ENCODE assay signal across 8 cellular contexts in the genomic region with DNA sequence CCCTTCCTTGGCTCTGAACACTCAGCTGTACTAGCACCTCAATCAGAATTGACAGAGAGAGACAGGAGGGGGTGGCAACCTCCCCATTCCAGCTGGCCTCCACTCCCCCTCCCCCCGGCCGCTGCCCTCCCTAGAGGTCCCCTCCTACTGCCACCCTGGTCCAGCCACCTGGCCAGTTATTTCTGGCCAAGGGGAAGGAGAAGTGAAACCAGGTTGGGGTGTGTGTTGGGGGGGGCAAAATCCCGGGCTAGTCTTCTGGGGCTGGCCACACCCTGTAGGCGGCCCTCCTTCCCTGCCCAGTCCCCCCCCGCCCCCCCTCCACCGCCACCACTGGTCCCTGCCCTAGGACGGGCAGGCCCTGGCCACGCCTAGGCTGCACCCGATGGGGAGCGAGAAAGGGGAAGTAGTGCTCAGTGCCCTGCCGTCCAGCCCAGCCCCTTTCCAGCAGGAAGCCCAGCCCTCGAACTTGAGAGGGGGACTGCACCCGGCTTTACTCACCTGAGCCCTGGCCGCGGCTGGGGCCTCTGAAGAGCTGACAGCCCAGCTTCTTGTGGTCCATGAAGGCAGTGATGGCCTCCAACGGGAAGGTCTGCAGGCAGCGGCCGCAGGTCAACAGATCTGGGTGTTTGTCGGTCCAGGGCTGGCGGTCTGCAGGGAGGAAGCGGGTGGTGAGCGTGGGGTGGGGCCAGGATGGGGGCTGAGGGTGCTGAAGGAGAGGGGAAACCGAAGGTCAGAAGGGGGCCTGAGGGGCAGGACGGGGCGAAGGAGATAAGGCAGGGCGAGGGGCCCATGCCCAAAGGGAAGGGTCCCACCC. TPM values are rescaled to one million over a fixed set of nuclear protein-coding genes. Genes with fewer than 3 reads are reported as not detected.
DNase-seq lines count a peak whose midpoint lies in the region; ATAC-seq and TF ChIP-seq lines count a peak whose summit lies in the region.

No MANE protein-coding gene starts in this region.

- H3K27ac ChIP-seq in left ventricle myocardium inferior (replicated peaks), result peak overlapping the region; percentile 51

- in situ Hi-C loops in Caki2 (cut with HindIII; ENCODE audit: low pct_unique_long_range_greater_than_20kb, low sequenced_read_pairs), result no loop called here

- peak; percentile 88 for DNase-seq in Caki2 (ENCODE audit: low read depth)
- peak; percentile 94 for DNase-seq in GM19238 (ENCODE audit: insufficient read length, low spot score)
- peak; percentile 97 for DNase-seq in NOMO-1 treated with DMSO at 0.1 percent for 48 hours (lab: John Stamatoyannopoulos, UW; ENCODE audit: unreplicated experiment)
- peak; percentile 66 for DNase-seq in activated naive CD8-positive, alpha-beta T cell treated with anti-CD3 and anti-CD28 coated beads, Interleukin-2, amount 10 ng/mL, durations not matched to agents 7 days and 5 days
- DNase-seq in left ventricle myocardium inferior, result peak; percentile 67
- peak; percentile 94 for DNase-seq in posterior vena cava (ENCODE audit: low spot score)
- DNase-seq in A172 (ENCODE audit: low spot score), result no peak

- H3K9me3 ChIP-seq in left ventricle myocardium inferior (replicated peaks), result no peaks in the 10 kb centered on the region

- H3K27me3 Mint-ChIP-seq in activated naive CD8-positive, alpha-beta T cell treated with anti-CD3 and anti-CD28 coated beads, Interleukin-2, amount 10 ng/mL, durations not matched to agents 7 days and 5 days, result no peaks in the 10 kb centered on the region

- peak overlapping the region; percentile 87 for H3K4me3 Mint-ChIP-seq in activated naive CD8-positive, alpha-beta T cell treated with anti-CD3 and anti-CD28 coated beads, Interleukin-2, amount 10 ng/mL, durations not matched to agents 7 days and 5 days

- ATAC-seq in HG03159 (IDR thresholded peaks at IDR 0.05; ENCODE audit: unreplicated experiment), result peak; percentile 50
- peak; percentile 45 for ATAC-seq in activated naive CD8-positive, alpha-beta T cell treated with anti-CD3 and anti-CD28 coated beads, Interleukin-2, amount 10 ng/mL, durations not matched to agents 7 days and 5 days (ENCODE audit: low read depth)

- peaks cover 44% of the 10 kb centered on the region for H3K4me1 ChIP-seq in left ventricle myocardium inferior

- H3K9me3 Mint-ChIP-seq in activated naive CD8-positive, alpha-beta T cell treated with anti-CD3 and anti-CD28 coated beads, Interleukin-2, amount 10 ng/mL, durations not matched to agents 7 days and 5 days, result no peaks in the 10 kb centered on the region

- H3K4me3 ChIP-seq in left ventricle myocardium inferior, result peak overlapping the region; percentile 66

- intact Hi-C loops in left ventricle myocardium inferior (cut with micrococcal nuclease) (no loop called here), posterior vena cava (cut with DNase I) (no loop called here)

- H3K27ac Mint-ChIP-seq in activated naive CD8-positive, alpha-beta T cell treated with anti-CD3 and anti-CD28 coated beads, Interleukin-2, amount 10 ng/mL, durations not matched to agents 7 days and 5 days, result peak overlapping the region; percentile 88

- peaks cover 13% of the 10 kb centered on the region for H3K36me3 ChIP-seq in left ventricle myocardium inferior

- POLR2A ChIA-PET in activated naive CD8-positive, alpha-beta T cell treated with anti-CD3 and anti-CD28 coated beads, Interleukin-2, amount 10 ng/mL, durations not matched to agents 7 days and 5 days (lab: Charles Lee), result interaction anchor here (0.7 to 1.5 kb wide), 5 partner anchors 8 to 103 kb away, joined by 3 to 6 read pairs (median 4); a partner anchor contains a TSS

- TF ChIP-seq CTCF in left ventricle myocardium inferior (IDR thresholded peaks at IDR 0.05; ENCODE audit: borderline replicate concordance), result no peak

- H3K27me3 ChIP-seq in left ventricle myocardium inferior (ENCODE audit: low read depth), result no peaks in the 10 kb centered on the region

- peaks cover 1% of the 10 kb centered on the region for H3K36me3 Mint-ChIP-seq in activated naive CD8-positive, alpha-beta T cell treated with anti-CD3 and anti-CD28 coated beads, Interleukin-2, amount 10 ng/mL, durations not matched to agents 7 days and 5 days

- peaks cover 24% of the 10 kb centered on the region for H3K4me1 Mint-ChIP-seq in activated naive CD8-positive, alpha-beta T cell treated with anti-CD3 and anti-CD28 coated beads, Interleukin-2, amount 10 ng/mL, durations not matched to agents 7 days and 5 days

RNA-seq across cellular contexts. Expression of a gene that starts 0.9 kb away (rescaled TPM):
- total RNA-seq in Caki2 (2014; rRNA removed; shearing (Covaris generic); ENCODE audit: low replicate concordance), result not detected in 2 replicates
- 1 to 10 TPM; 4.8 TPM for total RNA-seq in activated naive CD8-positive, alpha-beta T cell treated with anti-CD3 and anti-CD28 coated beads, Interleukin-2, amount 10 ng/mL, durations not matched to agents 7 days and 5 days
- not detected for total RNA-seq in left ventricle myocardium inferior
- total RNA-seq in posterior vena cava, result under 1 TPM; 0.42 to 0.48 TPM
- total RNA-seq in A172 (2014; rRNA removed; shearing (Covaris generic)), result 0.19 TPM in 1 of 2 replicates, not detected in the other

RNA-seq across cellular contexts. Expression of a gene that starts 3.6 kb away (rescaled TPM):
- total RNA-seq in Caki2 (2014; rRNA removed; shearing (Covaris generic); ENCODE audit: low replicate concordance), result 79.7 and 108 TPM in 2 replicates
- 10 to 100 TPM; 24.8 to 26.2 TPM for total RNA-seq in activated naive CD8-positive, alpha-beta T cell treated with anti-CD3 and anti-CD28 coated beads, Interleukin-2, amount 10 ng/mL, durations not matched to agents 7 days and 5 days
- total RNA-seq in left ventricle myocardium inferior (15.9 TPM), posterior vena cava (10 to 100 TPM; 11.2 to 14.7 TPM)
- 17.1 and 29.6 TPM in 2 replicates for total RNA-seq in A172 (2014; rRNA removed; shearing (Covaris generic))

RNA-seq across cellular contexts. Expression of a gene that starts 17.6 kb away (rescaled TPM):
- total RNA-seq in Caki2 (2014; rRNA removed; shearing (Covaris generic); ENCODE audit: low replicate concordance), result 95.2 and 106 TPM in 2 replicates
- 10 to 100 TPM; 29.5 to 31.9 TPM for total RNA-seq in activated naive CD8-positive, alpha-beta T cell treated with anti-CD3 and anti-CD28 coated beads, Interleukin-2, amount 10 ng/mL, durations not matched to agents 7 days and 5 days
- total RNA-seq in left ventricle myocardium inferior (15.9 TPM), posterior vena cava (10 to 100 TPM; 15.2 to 16.2 TPM)
- total RNA-seq in A172 (2014; rRNA removed; shearing (Covaris generic)), result 25.1 and 28.0 TPM in 2 replicates

RNA-seq across cellular contexts. Expression of a gene that starts 36.6 kb away (rescaled TPM):
- total RNA-seq in Caki2 (2014; rRNA removed; shearing (Covaris generic); ENCODE audit: low replicate concordance), result 10.1 and 13.8 TPM in 2 replicates
- 100 to 1,000 TPM; 128 to 129 TPM for total RNA-seq in activated naive CD8-positive, alpha-beta T cell treated with anti-CD3 and anti-CD28 coated beads, Interleukin-2, amount 10 ng/mL, durations not matched to agents 7 days and 5 days
- total RNA-seq in left ventricle myocardium inferior, result 31.3 TPM
- total RNA-seq in posterior vena cava, result 10 to 100 TPM; 48.6 to 58.5 TPM
- total RNA-seq in A172 (2014; rRNA removed; shearing (Covaris generic)), result 29.9 and 42.5 TPM in 2 replicates
